In the genomic region with DNA sequence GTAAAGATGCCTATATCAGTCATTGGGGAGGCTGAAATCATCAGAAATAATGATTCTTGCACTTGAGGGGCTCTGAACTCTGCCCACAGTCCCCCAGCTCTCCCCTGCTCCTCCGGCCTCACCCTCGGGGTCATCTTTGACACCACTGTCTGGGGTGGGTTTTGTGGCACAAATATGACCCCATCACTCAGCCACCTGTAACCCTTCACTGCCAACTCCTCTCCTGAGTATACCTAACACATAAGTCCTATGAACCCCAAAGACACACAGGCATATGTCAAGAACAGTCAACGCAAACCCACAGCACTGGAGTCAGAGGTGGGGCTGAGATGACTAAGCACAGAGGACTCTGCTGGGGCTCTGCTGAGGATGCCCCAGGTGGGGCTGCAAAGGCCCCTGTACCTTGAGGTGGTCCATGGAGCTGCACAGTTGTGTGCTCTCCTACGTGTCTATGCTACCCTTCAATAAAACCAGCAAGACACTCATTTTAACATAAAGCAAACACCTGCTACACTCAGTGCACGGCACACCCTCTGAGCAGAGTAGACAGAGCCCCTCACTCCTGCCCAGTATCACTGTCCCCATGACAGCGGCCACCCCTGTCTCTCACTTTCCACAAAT, we compare ENCODE assay signal across 16 cellular contexts.
"Had no signal": no experiment of that assay in that cellular context is flagged by ENCODE, and none has a peak within 500 bp of the region (broad histone marks: within the 10 kb centered on the region; RNA-seq: fewer than 3 reads in every experiment).

No MANE protein-coding gene starts in this region.

- DNase-seq: activated CD4-positive, alpha-beta T cell treated with anti-CD3 and anti-CD28 coated beads for 48 hours; activated effector memory CD4-positive, alpha-beta T cell treated with anti-CD3 and anti-CD28 coated beads, Interleukin-2, amount 50 U/mL, for 16 hours; anterior cingulate cortex; brain microvascular endothelial cell; effector memory CD8-positive, alpha-beta T cell; heart left ventricle; retina; stimulated activated CD4-positive, alpha-beta T cell treated with anti-CD3 and anti-CD28 coated beads, Interleukin-4, amount 100 ng/mL, for 1 hour; stimulated activated naive CD4-positive, alpha-beta T cell treated with Interleukin-2 at 50 U/mL for 16 hours; WERI-Rb-1 had no signal

- H3K36me3 ChIP-seq: brain microvascular endothelial cell, WERI-Rb-1 had no signal

- H3K9me3 ChIP-seq: heart left ventricle, suprapubic skin had no signal

- ATAC-seq: effector memory CD8-positive, alpha-beta T cell; heart left ventricle had no signal

- H3K27ac Mint-ChIP-seq: activated naive CD8-positive, alpha-beta T cell; dendritic cell treated with granulocyte-macrophage colony-stimulating factor and Interleukin-4, amounts not matched to agents 40 ng/mL and 50 ng/mL, for 4 days; T-helper 1 cell treated with Interleukin-12 subunit alpha and Interleukin-12 subunit beta and Interleukin-4 antibody, amounts not matched to agents 30 μg/mL and 1 μg/mL, for 36 hours; type B pancreatic cell had no signal

- H3K27ac ChIP-seq: brain microvascular endothelial cell, heart left ventricle, suprapubic skin, WERI-Rb-1 had no signal

- H3K27me3 Mint-ChIP-seq: activated naive CD8-positive, alpha-beta T cell; effector memory CD8-positive, alpha-beta T cell; type B pancreatic cell had no signal

- H3K4me3 Mint-ChIP-seq: activated naive CD8-positive, alpha-beta T cell; dendritic cell treated with granulocyte-macrophage colony-stimulating factor and Interleukin-4, amounts not matched to agents 40 ng/mL and 50 ng/mL, for 4 days; effector memory CD8-positive, alpha-beta T cell; T-helper 1 cell treated with Interleukin-12 subunit alpha and Interleukin-12 subunit beta and Interleukin-4 antibody, amounts not matched to agents 30 μg/mL and 1 μg/mL, for 36 hours; type B pancreatic cell had no signal

- H3K27me3 ChIP-seq: brain microvascular endothelial cell, heart left ventricle, suprapubic skin had no signal

- H3K9me3 Mint-ChIP-seq: dendritic cell treated with granulocyte-macrophage colony-stimulating factor and Interleukin-4, amounts not matched to agents 40 ng/mL and 50 ng/mL, for 4 days; effector memory CD8-positive, alpha-beta T cell; T-helper 1 cell treated with Interleukin-12 subunit alpha and Interleukin-12 subunit beta and Interleukin-4 antibody, amounts not matched to agents 30 μg/mL and 1 μg/mL, for 36 hours; type B pancreatic cell had no signal

- H3K4me3 ChIP-seq: heart left ventricle, lung, suprapubic skin had no signal
